1 cellular context compared by ENCODE assay signal in the genomic region with DNA sequence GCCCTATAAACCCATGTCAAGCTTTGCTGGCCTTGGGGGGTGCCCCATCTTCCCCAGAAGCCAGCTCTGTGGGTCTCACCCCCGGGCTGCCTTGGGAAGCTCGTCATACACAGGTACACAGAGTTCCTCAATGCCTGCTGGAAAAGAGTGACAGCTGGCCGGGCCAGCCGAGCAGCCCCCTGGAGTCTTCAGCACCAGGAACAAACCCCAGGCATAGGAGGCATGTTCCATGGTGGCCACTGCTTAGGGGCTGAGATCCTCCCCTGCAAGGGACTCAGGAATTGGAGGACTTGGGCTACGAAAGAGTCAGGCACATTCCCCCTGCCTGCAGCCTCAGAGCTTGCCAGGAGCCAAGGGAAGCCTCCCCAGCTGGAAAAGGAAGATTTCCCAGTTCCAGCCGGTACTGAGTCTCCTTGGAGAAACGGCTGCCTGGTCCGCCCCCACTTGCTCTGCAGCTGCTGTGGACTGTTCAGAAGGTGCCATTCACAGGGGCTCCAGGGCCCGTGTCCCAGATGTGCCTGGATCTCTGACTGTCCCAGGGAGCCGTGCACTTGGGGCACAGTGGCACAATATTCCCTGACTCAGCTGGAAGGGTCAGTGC.
TF ChIP-seq lines count a peak whose summit lies in the region.

No MANE protein-coding gene starts in this region.

TF ChIP-seq in SK-N-SH, 30 proteins besides CTCF, POLR2A, EP300 and RAD21:
- TF ChIP-seq JUND (IDR thresholded peaks at IDR 0.05): no peak
- no peak for TF ChIP-seq TEAD4 (IDR thresholded peaks at IDR 0.05; ENCODE audit: borderline replicate concordance, insufficient read depth)
- no peak for TF ChIP-seq TAF1 (IDR thresholded peaks at IDR 0.05; ENCODE audit: borderline replicate concordance, low read depth, low read length)
- no peak for TF ChIP-seq TCF12 (IDR thresholded peaks at IDR 0.05)
- no peak for TF ChIP-seq FOSL2 (IDR thresholded peaks at IDR 0.05; ENCODE audit: borderline replicate concordance, low read depth)
- no peak for TF ChIP-seq FOXM1 (IDR thresholded peaks at IDR 0.05; ENCODE audit: low read depth)
- TF ChIP-seq, protein P1, sequence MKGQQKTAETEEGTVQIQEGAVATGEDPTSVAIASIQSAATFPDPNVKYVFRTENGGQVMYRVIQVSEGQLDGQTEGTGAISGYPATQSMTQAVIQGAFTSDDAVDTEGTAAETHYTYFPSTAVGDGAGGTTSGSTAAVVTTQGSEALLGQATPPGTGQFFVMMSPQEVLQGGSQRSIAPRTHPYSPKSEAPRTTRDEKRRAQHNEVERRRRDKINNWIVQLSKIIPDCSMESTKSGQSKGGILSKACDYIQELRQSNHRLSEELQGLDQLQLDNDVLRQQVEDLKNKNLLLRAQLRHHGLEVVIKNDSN (IDR thresholded peaks at IDR 0.05; ENCODE audit: borderline replicate concordance, low read depth): no peak
- TF ChIP-seq, protein P2, sequence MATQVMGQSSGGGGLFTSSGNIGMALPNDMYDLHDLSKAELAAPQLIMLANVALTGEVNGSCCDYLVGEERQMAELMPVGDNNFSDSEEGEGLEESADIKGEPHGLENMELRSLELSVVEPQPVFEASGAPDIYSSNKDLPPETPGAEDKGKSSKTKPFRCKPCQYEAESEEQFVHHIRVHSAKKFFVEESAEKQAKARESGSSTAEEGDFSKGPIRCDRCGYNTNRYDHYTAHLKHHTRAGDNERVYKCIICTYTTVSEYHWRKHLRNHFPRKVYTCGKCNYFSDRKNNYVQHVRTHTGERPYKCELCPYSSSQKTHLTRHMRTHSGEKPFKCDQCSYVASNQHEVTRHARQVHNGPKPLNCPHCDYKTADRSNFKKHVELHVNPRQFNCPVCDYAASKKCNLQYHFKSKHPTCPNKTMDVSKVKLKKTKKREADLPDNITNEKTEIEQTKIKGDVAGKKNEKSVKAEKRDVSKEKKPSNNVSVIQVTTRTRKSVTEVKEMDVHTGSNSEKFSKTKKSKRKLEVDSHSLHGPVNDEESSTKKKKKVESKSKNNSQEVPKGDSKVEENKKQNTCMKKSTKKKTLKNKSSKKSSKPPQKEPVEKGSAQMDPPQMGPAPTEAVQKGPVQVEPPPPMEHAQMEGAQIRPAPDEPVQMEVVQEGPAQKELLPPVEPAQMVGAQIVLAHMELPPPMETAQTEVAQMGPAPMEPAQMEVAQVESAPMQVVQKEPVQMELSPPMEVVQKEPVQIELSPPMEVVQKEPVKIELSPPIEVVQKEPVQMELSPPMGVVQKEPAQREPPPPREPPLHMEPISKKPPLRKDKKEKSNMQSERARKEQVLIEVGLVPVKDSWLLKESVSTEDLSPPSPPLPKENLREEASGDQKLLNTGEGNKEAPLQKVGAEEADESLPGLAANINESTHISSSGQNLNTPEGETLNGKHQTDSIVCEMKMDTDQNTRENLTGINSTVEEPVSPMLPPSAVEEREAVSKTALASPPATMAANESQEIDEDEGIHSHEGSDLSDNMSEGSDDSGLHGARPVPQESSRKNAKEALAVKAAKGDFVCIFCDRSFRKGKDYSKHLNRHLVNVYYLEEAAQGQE (IDR thresholded peaks at IDR 0.05; ENCODE audit: low read depth, low read length): no peak
- TF ChIP-seq GABPA (IDR thresholded peaks at IDR 0.05; ENCODE audit: low read depth): no peak
- TF ChIP-seq, protein P3, sequence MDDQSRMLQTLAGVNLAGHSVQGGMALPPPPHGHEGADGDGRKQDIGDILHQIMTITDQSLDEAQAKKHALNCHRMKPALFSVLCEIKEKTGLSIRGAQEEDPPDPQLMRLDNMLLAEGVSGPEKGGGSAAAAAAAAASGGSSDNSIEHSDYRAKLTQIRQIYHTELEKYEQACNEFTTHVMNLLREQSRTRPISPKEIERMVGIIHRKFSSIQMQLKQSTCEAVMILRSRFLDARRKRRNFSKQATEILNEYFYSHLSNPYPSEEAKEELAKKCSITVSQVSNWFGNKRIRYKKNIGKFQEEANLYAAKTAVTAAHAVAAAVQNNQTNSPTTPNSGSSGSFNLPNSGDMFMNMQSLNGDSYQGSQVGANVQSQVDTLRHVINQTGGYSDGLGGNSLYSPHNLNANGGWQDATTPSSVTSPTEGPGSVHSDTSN (IDR thresholded peaks at IDR 0.05): no peak
- no peak for TF ChIP-seq EZH2phosphoT487 (IDR thresholded peaks at IDR 0.05; ENCODE audit: borderline replicate concordance, low read depth)
- no peak for TF ChIP-seq SMC3 (IDR thresholded peaks at IDR 0.05; ENCODE audit: low read depth, low read length)
- TF ChIP-seq POLR2AphosphoS5 (IDR thresholded peaks at IDR 0.05; ENCODE audit: low read depth, low read length): no peak
- no peak for TF ChIP-seq RCOR1 (IDR thresholded peaks at IDR 0.05; ENCODE audit: low read length)
- TF ChIP-seq, protein P4, sequence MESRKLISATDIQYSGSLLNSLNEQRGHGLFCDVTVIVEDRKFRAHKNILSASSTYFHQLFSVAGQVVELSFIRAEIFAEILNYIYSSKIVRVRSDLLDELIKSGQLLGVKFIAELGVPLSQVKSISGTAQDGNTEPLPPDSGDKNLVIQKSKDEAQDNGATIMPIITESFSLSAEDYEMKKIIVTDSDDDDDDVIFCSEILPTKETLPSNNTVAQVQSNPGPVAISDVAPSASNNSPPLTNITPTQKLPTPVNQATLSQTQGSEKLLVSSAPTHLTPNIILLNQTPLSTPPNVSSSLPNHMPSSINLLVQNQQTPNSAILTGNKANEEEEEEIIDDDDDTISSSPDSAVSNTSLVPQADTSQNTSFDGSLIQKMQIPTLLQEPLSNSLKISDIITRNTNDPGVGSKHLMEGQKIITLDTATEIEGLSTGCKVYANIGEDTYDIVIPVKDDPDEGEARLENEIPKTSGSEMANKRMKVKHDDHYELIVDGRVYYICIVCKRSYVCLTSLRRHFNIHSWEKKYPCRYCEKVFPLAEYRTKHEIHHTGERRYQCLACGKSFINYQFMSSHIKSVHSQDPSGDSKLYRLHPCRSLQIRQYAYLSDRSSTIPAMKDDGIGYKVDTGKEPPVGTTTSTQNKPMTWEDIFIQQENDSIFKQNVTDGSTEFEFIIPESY (IDR thresholded peaks at IDR 0.05; ENCODE audit: borderline replicate concordance, low read depth): no peak
- no peak for TF ChIP-seq MEF2A (IDR thresholded peaks at IDR 0.05; ENCODE audit: borderline replicate concordance, low read depth)
